31 cellular contexts compared by ENCODE assay signal in the genomic region with DNA sequence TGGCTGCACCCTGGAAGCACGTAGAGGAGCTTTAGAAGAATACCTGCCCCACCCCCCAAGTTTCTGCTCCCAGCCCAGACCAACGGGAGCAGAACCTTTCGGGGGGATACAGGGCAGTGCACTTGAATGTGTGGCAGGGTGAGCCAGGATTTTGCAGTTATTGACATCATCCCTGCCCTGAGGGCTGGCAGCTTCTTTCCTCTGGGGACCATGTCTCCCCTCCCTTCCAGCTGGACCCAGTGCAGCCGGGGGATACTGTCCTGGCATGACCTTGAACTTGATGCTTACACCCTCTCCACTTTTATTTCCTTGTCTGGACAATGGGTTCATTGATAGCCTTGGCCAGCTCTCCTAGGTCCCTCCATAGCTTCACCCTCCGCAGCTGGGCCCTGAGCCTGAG. TPM values are rescaled to one million over a fixed set of nuclear protein-coding genes. Genes with fewer than 3 reads are reported as not detected.
"Had no signal": no experiment of that assay in that cellular context is flagged by ENCODE, and none has a peak within 500 bp of the region (broad histone marks: within the 10 kb centered on the region; RNA-seq: fewer than 3 reads in every experiment).

No MANE protein-coding gene starts in this region.

- H3K36me3 ChIP-seq: ascending aorta, cardiac muscle cell, Peyer's patch had no signal

- H3K27ac Mint-ChIP-seq: activated CD8-positive, alpha-beta T cell treated with anti-CD3 and anti-CD28 coated beads for 36 hours; activated naive CD8-positive, alpha-beta T cell treated with anti-CD3 and anti-CD28 coated beads for 36 hours; activated T-cell treated with anti-CD3 and anti-CD28 coated beads, Interleukin-2, amount 50 U/mL, for 72 hours; activated T-helper 17 cell treated with anti-CD3 and anti-CD28 coated beads, Interleukin-2, amount 50 U/mL, for 72 hours had no signal

- H3K4me3 ChIP-seq: ascending aorta, cardiac muscle cell, K562, Peyer's patch had no signal

- DNase-seq: activated CD4-positive, alpha-beta T cell treated with anti-CD3 and anti-CD28 coated beads for 1 hour; activated CD4-positive, alpha-beta T cell treated with anti-CD3 and anti-CD28 coated beads for 48 hours; activated CD4-positive, CD25-positive, alpha-beta regulatory T cell; activated CD8-positive, alpha-beta T cell treated with anti-CD3 and anti-CD28 coated beads for 36 hours; activated effector memory CD4-positive, alpha-beta T cell treated with anti-CD3 and anti-CD28 coated beads, Interleukin-2, amount 50 U/mL, for 16 hours; activated naive CD4-positive, alpha-beta T cell; activated naive CD4-positive, alpha-beta T cell treated with anti-CD3 and anti-CD28 coated beads, Interleukin-2, amount 50 U/mL, for 16 hours; activated naive CD8-positive, alpha-beta T cell treated with anti-CD3 and anti-CD28 coated beads for 36 hours; activated T-cell treated with anti-CD3 and anti-CD28 coated beads, Interleukin-2, amount 50 U/mL, for 1 hour; activated T-cell treated with anti-CD3 and anti-CD28 coated beads, Interleukin-2, amount 50 U/mL, for 72 hours; amniotic stem cell; NCI-H1092 treated with DMSO at 0.1 percent for 48 hours; NCI-H2029; NCI-H510A; NK-92 treated with Interleukin-12 subunit alpha and Interleukin-12 subunit beta, amount 100 ng/mL, for 24 hours; PC-3; Peyer's patch; RPMI8226; T-cell; T-helper 2 cell; T-helper 9 cell had no signal

- H3K4me3 Mint-ChIP-seq: activated CD8-positive, alpha-beta T cell treated with anti-CD3 and anti-CD28 coated beads for 36 hours; activated naive CD8-positive, alpha-beta T cell treated with anti-CD3 and anti-CD28 coated beads for 36 hours; activated T-cell treated with anti-CD3 and anti-CD28 coated beads, Interleukin-2, amount 50 U/mL, for 72 hours; activated T-helper 17 cell treated with anti-CD3 and anti-CD28 coated beads, Interleukin-2, amount 50 U/mL, for 72 hours; central memory CD8-positive, alpha-beta T cell; T-cell had no signal

- H3K27ac ChIP-seq: ascending aorta, cardiac muscle cell, Peyer's patch, VCaP had no signal

- ATAC-seq: activated CD8-positive, alpha-beta T cell treated with anti-CD3 and anti-CD28 coated beads for 36 hours; activated T-cell treated with anti-CD3 and anti-CD28 coated beads, Interleukin-2, amount 50 U/mL, for 72 hours; activated T-helper 17 cell treated with anti-CD3 and anti-CD28 coated beads, Interleukin-2, amount 50 U/mL, for 72 hours; PC-3; SK-N-SH treated with all-trans-retinoic acid at 6 μM for 48 hours; T-cell had no signal

- H3K9me3 ChIP-seq: ascending aorta, Peyer's patch had no signal

- H3K4me1 Mint-ChIP-seq: activated T-helper 17 cell treated with anti-CD3 and anti-CD28 coated beads, Interleukin-2, amount 50 U/mL, for 72 hours had no signal

- H3K36me3 Mint-ChIP-seq: activated naive CD8-positive, alpha-beta T cell treated with anti-CD3 and anti-CD28 coated beads for 36 hours; T-cell had no signal

RNA-seq across cellular contexts. Expression of gene CABP7, which starts 4.1 kb away (rescaled TPM):
- total RNA-seq: activated CD8-positive, alpha-beta memory T cell treated with anti-CD3 and anti-CD28 coated beads for 36 hours; ascending aorta; cardiac muscle cell; chondrocyte; K562; SK-MEL-5 had no signal
- polyA plus RNA-seq: K562 had no signal
